In the genomic region with DNA sequence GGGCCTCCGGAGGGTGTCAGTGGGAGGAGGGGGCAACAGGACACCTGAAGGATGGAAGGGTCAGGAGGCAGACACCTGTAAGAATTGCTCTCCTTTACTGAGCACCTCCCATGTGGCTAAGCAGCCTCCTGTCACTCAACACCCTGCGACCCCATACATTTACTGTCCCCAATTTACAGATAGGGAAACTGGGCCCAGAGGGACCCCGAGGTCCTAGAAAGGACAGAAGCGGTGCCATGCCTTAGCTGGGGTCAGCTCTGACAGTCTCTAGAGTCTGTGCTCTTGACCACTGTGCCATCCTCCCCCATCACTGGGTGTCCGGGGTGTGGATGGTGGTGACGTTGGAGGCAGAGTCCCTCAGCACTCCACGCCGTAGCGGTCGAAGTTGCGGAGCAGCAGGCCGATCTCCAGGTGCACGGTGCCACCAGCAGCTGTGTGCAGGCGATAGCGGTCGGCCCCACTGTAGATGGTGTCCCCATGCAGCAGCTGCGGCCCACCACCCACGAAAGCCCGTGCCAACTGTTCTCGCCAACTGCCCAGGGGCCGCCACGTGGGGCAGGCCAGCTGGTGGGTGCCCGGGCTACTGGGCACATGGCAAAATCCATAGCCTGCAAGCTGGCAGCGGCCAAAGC, we compare ENCODE assay signal across 7 cellular contexts. TPM values are rescaled to one million over a fixed set of nuclear protein-coding genes. Genes with fewer than 3 reads are reported as not detected.
DNase-seq lines count a peak whose midpoint lies in the region; ATAC-seq and TF ChIP-seq lines count a peak whose summit lies in the region.

No MANE protein-coding gene starts in this region.

- CTCF ChIA-PET in WTC11 (lab: Charles Lee), result interaction anchor here (0.5 to 6.2 kb wide), 6 partner anchors 10 to 1166 kb away, joined by 3 to 103 read pairs (median 6); a partner anchor contains a TSS

- H3K9me3 ChIP-seq in right cardiac atrium (ENCODE audit: control insufficient read depth, low read length), result no peaks in the 10 kb centered on the region

- H3K27me3 ChIP-seq in H7 (ENCODE audit: control insufficient read depth, insufficient read depth, low read length), result peaks cover 31% of the 10 kb centered on the region
- no peaks in the 10 kb centered on the region for H3K27me3 ChIP-seq in right cardiac atrium (ENCODE audit: control insufficient read depth, insufficient read depth)

- H3K4me3 ChIP-seq in H7 (ENCODE audit: insufficient read depth, low read depth, low read length) (peak overlapping the region; percentile 79; the same call in 1 of the 2 replicates), right cardiac atrium (ENCODE audit: low read length) (peak overlapping the region; percentile 93)

- H3K4me3 Mint-ChIP-seq in WTC11, result peak overlapping the region; percentile 63
- peak overlapping the region; percentile 99 for H3K4me3 Mint-ChIP-seq in stimulated activated memory B cell treated with anti-CD40 and anti-IgM and Interleukin-4, amounts not matched to agents 10 μg/mL and 1 μg/mL and 100 μg/mL, for 72 hours

- H3K9me3 Mint-ChIP-seq in WTC11, result no peaks in the 10 kb centered on the region
- H3K9me3 Mint-ChIP-seq in stimulated activated memory B cell treated with anti-CD40 and anti-IgM and Interleukin-4, amounts not matched to agents 10 μg/mL and 1 μg/mL and 100 μg/mL, for 72 hours, result no peaks in the 10 kb centered on the region

- no peak overlapping the region for H3K27ac Mint-ChIP-seq in WTC11
- peak overlapping the region; percentile 82 for H3K27ac Mint-ChIP-seq in stimulated activated memory B cell treated with anti-CD40 and anti-IgM and Interleukin-4, amounts not matched to agents 10 μg/mL and 1 μg/mL and 100 μg/mL, for 72 hours

- ATAC-seq in WTC11 (no peak), right cardiac atrium (no peak)
- no peak for ATAC-seq in stimulated activated memory B cell treated with anti-CD40 and anti-IgM and Interleukin-4, amounts not matched to agents 10 μg/mL and 1 μg/mL and 100 μg/mL, for 72 hours

- intact Hi-C loops in right cardiac atrium (cut with DNase I), result loop anchor here in 1 of 4 donors (10.0 kb wide), 1 partner anchor 80 kb away; a partner anchor contains a TSS

- DNase-seq in H7 (peak; percentile 46), WTC11 (ENCODE audit: low spot score) (no peak), right cardiac atrium (peak in 2 of 3 donors; percentile 66 to 69), NOMO-1 treated with dmso at 0.1 percent for 144 hours (lab: John Stamatoyannopoulos, UW; ENCODE audit: unreplicated experiment) (no peak), NCI-H128 (lab: John Stamatoyannopoulos, UW; ENCODE audit: unreplicated experiment) (no peak), iPS-NIHi11 (ENCODE audit: low spot score) (no peak)

- no peak overlapping the region for H3K27ac ChIP-seq in right cardiac atrium (ENCODE audit: low read length)

- peaks cover 3% of the 10 kb centered on the region for H3K4me1 ChIP-seq in right cardiac atrium (ENCODE audit: control insufficient read depth, insufficient read depth, low read length)

- H3K4me1 Mint-ChIP-seq in WTC11, result peaks cover 18% of the 10 kb centered on the region
- H3K4me1 Mint-ChIP-seq in stimulated activated memory B cell treated with anti-CD40 and anti-IgM and Interleukin-4, amounts not matched to agents 10 μg/mL and 1 μg/mL and 100 μg/mL, for 72 hours, result peaks cover 57% of the 10 kb centered on the region

- no peaks in the 10 kb centered on the region for H3K36me3 ChIP-seq in H7 (replicated peaks; ENCODE audit: control insufficient read depth, insufficient read depth, low read length)

- POLR2A ChIA-PET in WTC11 (lab: Charles Lee), result interaction anchor here (0.6 kb wide), 1 partner anchor 9 kb away, joined by 3 read pairs; a partner anchor contains a TSS

- TF ChIP-seq CTCF in WTC11 (IDR thresholded peaks at IDR 0.05), result no peak

- peaks cover 50% of the 10 kb centered on the region for H3K27me3 Mint-ChIP-seq in WTC11 (ENCODE audit: low read depth)
- no peaks in the 10 kb centered on the region for H3K27me3 Mint-ChIP-seq in stimulated activated memory B cell treated with anti-CD40 and anti-IgM and Interleukin-4, amounts not matched to agents 10 μg/mL and 1 μg/mL and 100 μg/mL, for 72 hours

- 88% methylated on average over 24 of the region's 24 CpGs for WGBS in right cardiac atrium

- H3K36me3 Mint-ChIP-seq in WTC11, result no peaks in the 10 kb centered on the region
- peaks cover 21% of the 10 kb centered on the region for H3K36me3 Mint-ChIP-seq in stimulated activated memory B cell treated with anti-CD40 and anti-IgM and Interleukin-4, amounts not matched to agents 10 μg/mL and 1 μg/mL and 100 μg/mL, for 72 hours

TF ChIP-seq in WTC11, 78 proteins besides CTCF, POLR2A, EP300 and RAD21 (continues in another document):
- no peak for TF ChIP-seq GTF2I (CRISPR knock-in tag; conservative IDR thresholded peaks at IDR 0.05)
- TF ChIP-seq, protein P1, sequence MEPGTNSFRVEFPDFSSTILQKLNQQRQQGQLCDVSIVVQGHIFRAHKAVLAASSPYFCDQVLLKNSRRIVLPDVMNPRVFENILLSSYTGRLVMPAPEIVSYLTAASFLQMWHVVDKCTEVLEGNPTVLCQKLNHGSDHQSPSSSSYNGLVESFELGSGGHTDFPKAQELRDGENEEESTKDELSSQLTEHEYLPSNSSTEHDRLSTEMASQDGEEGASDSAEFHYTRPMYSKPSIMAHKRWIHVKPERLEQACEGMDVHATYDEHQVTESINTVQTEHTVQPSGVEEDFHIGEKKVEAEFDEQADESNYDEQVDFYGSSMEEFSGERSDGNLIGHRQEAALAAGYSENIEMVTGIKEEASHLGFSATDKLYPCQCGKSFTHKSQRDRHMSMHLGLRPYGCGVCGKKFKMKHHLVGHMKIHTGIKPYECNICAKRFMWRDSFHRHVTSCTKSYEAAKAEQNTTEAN (CRISPR knock-in tag; IDR thresholded peaks at IDR 0.05), result no peak
- TF ChIP-seq ATF1 (CRISPR knock-in tag; IDR thresholded peaks at IDR 0.05), result no peak
- TF ChIP-seq MYBL2 (CRISPR knock-in tag; IDR thresholded peaks at IDR 0.05), result no peak
- no peak for TF ChIP-seq HMGA2 (CRISPR knock-in tag; IDR thresholded peaks at IDR 0.05)
- TF ChIP-seq RELA (CRISPR knock-in tag; IDR thresholded peaks at IDR 0.05; ENCODE audit: borderline replicate concordance), result no peak
- TF ChIP-seq, protein P2, sequence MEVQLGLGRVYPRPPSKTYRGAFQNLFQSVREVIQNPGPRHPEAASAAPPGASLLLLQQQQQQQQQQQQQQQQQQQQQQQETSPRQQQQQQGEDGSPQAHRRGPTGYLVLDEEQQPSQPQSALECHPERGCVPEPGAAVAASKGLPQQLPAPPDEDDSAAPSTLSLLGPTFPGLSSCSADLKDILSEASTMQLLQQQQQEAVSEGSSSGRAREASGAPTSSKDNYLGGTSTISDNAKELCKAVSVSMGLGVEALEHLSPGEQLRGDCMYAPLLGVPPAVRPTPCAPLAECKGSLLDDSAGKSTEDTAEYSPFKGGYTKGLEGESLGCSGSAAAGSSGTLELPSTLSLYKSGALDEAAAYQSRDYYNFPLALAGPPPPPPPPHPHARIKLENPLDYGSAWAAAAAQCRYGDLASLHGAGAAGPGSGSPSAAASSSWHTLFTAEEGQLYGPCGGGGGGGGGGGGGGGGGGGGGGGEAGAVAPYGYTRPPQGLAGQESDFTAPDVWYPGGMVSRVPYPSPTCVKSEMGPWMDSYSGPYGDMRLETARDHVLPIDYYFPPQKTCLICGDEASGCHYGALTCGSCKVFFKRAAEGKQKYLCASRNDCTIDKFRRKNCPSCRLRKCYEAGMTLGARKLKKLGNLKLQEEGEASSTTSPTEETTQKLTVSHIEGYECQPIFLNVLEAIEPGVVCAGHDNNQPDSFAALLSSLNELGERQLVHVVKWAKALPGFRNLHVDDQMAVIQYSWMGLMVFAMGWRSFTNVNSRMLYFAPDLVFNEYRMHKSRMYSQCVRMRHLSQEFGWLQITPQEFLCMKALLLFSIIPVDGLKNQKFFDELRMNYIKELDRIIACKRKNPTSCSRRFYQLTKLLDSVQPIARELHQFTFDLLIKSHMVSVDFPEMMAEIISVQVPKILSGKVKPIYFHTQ (CRISPR knock-in tag; IDR thresholded peaks at IDR 0.05), result no peak
- TF ChIP-seq, protein P3, sequence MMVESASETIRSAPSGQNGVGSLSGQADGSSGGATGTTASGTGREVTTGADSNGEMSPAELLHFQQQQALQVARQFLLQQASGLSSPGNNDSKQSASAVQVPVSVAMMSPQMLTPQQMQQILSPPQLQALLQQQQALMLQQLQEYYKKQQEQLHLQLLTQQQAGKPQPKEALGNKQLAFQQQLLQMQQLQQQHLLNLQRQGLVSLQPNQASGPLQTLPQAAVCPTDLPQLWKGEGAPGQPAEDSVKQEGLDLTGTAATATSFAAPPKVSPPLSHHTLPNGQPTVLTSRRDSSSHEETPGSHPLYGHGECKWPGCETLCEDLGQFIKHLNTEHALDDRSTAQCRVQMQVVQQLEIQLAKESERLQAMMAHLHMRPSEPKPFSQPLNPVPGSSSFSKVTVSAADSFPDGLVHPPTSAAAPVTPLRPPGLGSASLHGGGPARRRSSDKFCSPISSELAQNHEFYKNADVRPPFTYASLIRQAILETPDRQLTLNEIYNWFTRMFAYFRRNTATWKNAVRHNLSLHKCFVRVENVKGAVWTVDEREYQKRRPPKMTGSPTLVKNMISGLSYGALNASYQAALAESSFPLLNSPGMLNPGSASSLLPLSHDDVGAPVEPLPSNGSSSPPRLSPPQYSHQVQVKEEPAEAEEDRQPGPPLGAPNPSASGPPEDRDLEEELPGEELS (CRISPR knock-in tag; IDR thresholded peaks at IDR 0.05), result no peak
- no peak for TF ChIP-seq SOX15 (CRISPR knock-in tag; IDR thresholded peaks at IDR 0.05)
- TF ChIP-seq JAZF1 (CRISPR knock-in tag; IDR thresholded peaks at IDR 0.05), result no peak
- TF ChIP-seq ETV6 (CRISPR knock-in tag; IDR thresholded peaks at IDR 0.05), result no peak

RNA-seq across cellular contexts. Expression of a gene that starts 0.7 kb away (rescaled TPM):
- total RNA-seq in H7 (2014; rRNA removed; shearing (Covaris generic)), result 8.6 and 11.6 TPM in 2 replicates
- total RNA-seq in WTC11 (2021) (10.4 to 11.8 TPM (median 11.0 TPM) in 3 replicates), right cardiac atrium (10 to 100 TPM; 27.0 to 39.3 (median 33.3) TPM)
- polyA plus RNA-seq in right cardiac atrium, result 23.9 TPM

RNA-seq across cellular contexts. Expression of a gene that starts 9.5 kb away (rescaled TPM):
- 1.1 and 2.9 TPM in 2 replicates for total RNA-seq in H7 (2014; rRNA removed; shearing (Covaris generic))
- total RNA-seq in WTC11 (2021) (4.5 to 6.3 TPM (median 4.7 TPM) in 3 replicates), right cardiac atrium (1 to 10 TPM; 3.3 to 3.8 (median 3.5) TPM)
- polyA plus RNA-seq in right cardiac atrium, result 5.1 TPM

RNA-seq across cellular contexts. Expression of a gene that starts 21.9 kb away (rescaled TPM):
- total RNA-seq in H7 (2014; rRNA removed; shearing (Covaris generic)), result 8.4 and 13.3 TPM in 2 replicates
- total RNA-seq in WTC11 (2021) (5.3 to 6.0 TPM (median 5.3 TPM) in 3 replicates), right cardiac atrium (1 to 10 TPM; 4.6 to 6.7 (median 5.8) TPM)
- 8.5 TPM for polyA plus RNA-seq in right cardiac atrium

RNA-seq across cellular contexts. Expression of a gene that starts 42.7 kb away (rescaled TPM):
- total RNA-seq in H7 (2014; rRNA removed; shearing (Covaris generic)), result 79.6 and 83.0 TPM in 2 replicates
- total RNA-seq in WTC11 (2021) (56.4 to 60.3 TPM (median 56.6 TPM) in 3 replicates), right cardiac atrium (10 to 100 TPM in 2 of 4 donors, 1 to 10 TPM in 2; 8.6 to 12.6 (median 10.8) TPM)
- 12.2 TPM for polyA plus RNA-seq in right cardiac atrium

RNA-seq across cellular contexts. Expression of a gene that starts 43.2 kb away (rescaled TPM):
- total RNA-seq in H7 (2014; rRNA removed; shearing (Covaris generic)), result 36.0 and 53.1 TPM in 2 replicates
- 18.8 to 34.8 TPM (median 32.6 TPM) in 3 replicates for total RNA-seq in WTC11 (2021)
- total RNA-seq in right cardiac atrium, result 10 to 100 TPM; 21.0 to 36.1 (median 33.0) TPM
- polyA plus RNA-seq in right cardiac atrium, result 50.4 TPM

Comparison
In these comparisons a context has a peak if more than half of its experiments do, and no peak if none do; other contexts are left out.
1. DNase-seq: peak in H7 (single experiment) and right cardiac atrium (2 of 3); none in WTC11 (single experiment), NOMO-1 treated with dmso at 0.1 percent for 144 hours (single experiment), NCI-H128 (single experiment) and iPS-NIHi11 (single experiment).